In genomic region chr6:97053643-97054411, GRCh38 we compare ENCODE assay signal across 10 cellular contexts.
DNase-seq lines count a peak whose midpoint lies in the region; ATAC-seq and TF ChIP-seq lines count a peak whose summit lies in the region.
"Had no signal": no experiment of that assay in that cellular context is flagged by ENCODE, and none has a peak within 500 bp of the region (broad histone marks: within the 10 kb centered on the region; RNA-seq: fewer than 3 reads in every experiment).

No MANE protein-coding gene starts in this region.

- H3K27me3 Mint-ChIP-seq in HFFc6 (ENCODE audit: insufficient read depth), result peaks cover 8% of the 10 kb centered on the region
- no peaks in the 10 kb centered on the region; the same call in 1 of the 2 replicates for H3K27me3 Mint-ChIP-seq in WTC11 (ENCODE audit: low read depth)

- H3K9me3 Mint-ChIP-seq in HFFc6 (no peaks in the 10 kb centered on the region), WTC11 (peaks cover 5% of the 10 kb centered on the region; the same call in 1 of the 2 replicates)

- H3K36me3 Mint-ChIP-seq in HFFc6 (ENCODE audit: low read depth) (no peaks in the 10 kb centered on the region), WTC11 (no peaks in the 10 kb centered on the region)

- no peak overlapping the region for H3K4me3 Mint-ChIP-seq in HFFc6
- no peak overlapping the region for H3K4me3 Mint-ChIP-seq in WTC11

- no peak overlapping the region for H3K4me3 ChIP-seq in AG10803 (ENCODE audit: low read length)

- DNase-seq in AG10803 (ENCODE audit: low read depth) (peak; percentile 20), HFFc6 (peak; percentile 23), WTC11 (ENCODE audit: low spot score) (no peak), left kidney (ENCODE audit: low read depth, low spot score) (peak; percentile 31), 8988T (no peak), T1000 (lab: John Stamatoyannopoulos, UW) (no peak)
- DNase-seq in activated CD8-positive, alpha-beta memory T cell treated with anti-CD3 and anti-CD28 coated beads, Interleukin-2, amount 50 U/mL, for 48 hours, result no peak
- no peak for DNase-seq in stimulated activated CD4-positive, alpha-beta T cell treated with anti-CD3 and anti-CD28 coated beads, Interleukin-4, amount 100 ng/mL, for 4 hours
- DNase-seq: cortex of kidney, NCI-H524 had no signal

- H3K4me1 Mint-ChIP-seq in HFFc6 (ENCODE audit: low read depth) (no peaks in the 10 kb centered on the region), WTC11 (peaks cover 6% of the 10 kb centered on the region)

- CTCF ChIA-PET in WTC11 (lab: Charles Lee), result no interaction called here

- TF ChIP-seq CTCF in AG10803 (conservative IDR thresholded peaks at IDR 0.05; ENCODE audit: low read length), result peak; percentile 65
- TF ChIP-seq CTCF in HFFc6 (IDR thresholded peaks at IDR 0.05), result peak; percentile 83
- TF ChIP-seq CTCF in WTC11 (IDR thresholded peaks at IDR 0.05), result peak; percentile 28; the same call in 1 of the 2 replicates

- POLR2A ChIA-PET in WTC11 (lab: Charles Lee), result no interaction called here

- ATAC-seq in WTC11, result no peak

- H3K27ac Mint-ChIP-seq in HFFc6 (no peak overlapping the region), WTC11 (no peak overlapping the region)

TF ChIP-seq in WTC11, 78 proteins besides CTCF, POLR2A, EP300 and RAD21:
- TF ChIP-seq NR3C1 (CRISPR knock-in tag; conservative IDR thresholded peaks at IDR 0.05; ENCODE audit: low read depth), result no peak

Comparison
In these comparisons a context has a peak if more than half of its experiments do, and no peak if none do; other contexts are left out.
1. DNase-seq: peak in AG10803 (single experiment), HFFc6 (single experiment) and left kidney (single experiment); none in WTC11 (single experiment), 8988T (single experiment), activated CD8-positive, alpha-beta memory T cell treated with anti-CD3 and anti-CD28 coated beads, Interleukin-2, amount 50 U/mL, for 48 hours (single experiment), T1000 (single experiment) and stimulated activated CD4-positive, alpha-beta T cell treated with anti-CD3 and anti-CD28 coated beads, Interleukin-4, amount 100 ng/mL, for 4 hours (0 of 2).
2. CTCF ChIP-seq: peak in every context shown above with its lines; median percentile 83 in HFFc6; 65 in AG10803; 28 in WTC11.